ENCODE assay signal across 12 cellular contexts in genomic region chr5:151592855-151593408, GRCh38. TPM values are rescaled to one million over a fixed set of nuclear protein-coding genes. Genes with fewer than 3 reads are reported as not detected.
DNase-seq lines count a peak whose midpoint lies in the region; ATAC-seq, FAIRE-seq and TF ChIP-seq lines count a peak whose summit lies in the region.
"Had no signal": no experiment of that assay in that cellular context is flagged by ENCODE, and none has a peak within 500 bp of the region (broad histone marks: within the 10 kb centered on the region; RNA-seq: fewer than 3 reads in every experiment).

No MANE protein-coding gene starts in this region.

- H3K4me1 Mint-ChIP-seq in activated CD8-positive, alpha-beta T cell treated with anti-CD3 and anti-CD28 coated beads, Interleukin-2, amount 10 ng/mL, durations not matched to agents 7 days and 5 days (ENCODE audit: low read depth), result no peaks in the 10 kb centered on the region

- DNase-seq in DMS53 (lab: John Stamatoyannopoulos, UW) (peak; percentile 82), GM19239 (ENCODE audit: insufficient read length, low spot score) (peak; percentile 41), left lobe of liver (ENCODE audit: low spot score) (no peak), esophagus squamous epithelium (lab: John Stamatoyannopoulos, UW) (no peak), gastrocnemius medialis (no peak), COLO829 (ENCODE audit: low spot score) (no peak)
- DNase-seq in activated CD8-positive, alpha-beta T cell treated with anti-CD3 and anti-CD28 coated beads, Interleukin-2, amount 10 ng/mL, durations not matched to agents 7 days and 5 days, result no peak
- DNase-seq: CD4-positive, alpha-beta T cell; NCI-H510A had no signal

- FAIRE-seq in GM19239 (lab: Jason Lieb, UNC), result peak; percentile 70
- FAIRE-seq: frontal cortex had no signal

- peak; percentile 80 for ATAC-seq in HG03175 (IDR thresholded peaks at IDR 0.05; ENCODE audit: unreplicated experiment)
- ATAC-seq in left lobe of liver, result peak; percentile 48
- ATAC-seq in gastrocnemius medialis, result no peak
- no peak for ATAC-seq in activated CD8-positive, alpha-beta T cell treated with anti-CD3 and anti-CD28 coated beads, Interleukin-2, amount 10 ng/mL, durations not matched to agents 7 days and 5 days

- H3K4me3 ChIP-seq in esophagus squamous epithelium (no peak overlapping the region), gastrocnemius medialis (no peak overlapping the region)

- intact Hi-C loops in esophagus squamous epithelium (cut with DNase I) (no loop called here), gastrocnemius medialis (cut with DNase I; ENCODE audit: low total_unique reads) (no loop called here)

- TF ChIP-seq POLR2A in esophagus squamous epithelium (IDR thresholded peaks at IDR 0.05) (no peak), gastrocnemius medialis (IDR thresholded peaks at IDR 0.05) (no peak)

- CTCF ChIA-PET in activated CD8-positive, alpha-beta T cell treated with anti-CD3 and anti-CD28 coated beads, Interleukin-2, amount 10 ng/mL, durations not matched to agents 7 days and 5 days (lab: Charles Lee), result interaction anchor here (1.2 kb wide), 1 partner anchor 59 kb away, joined by 3 read pairs; no protein-coding TSS in a partner anchor

- no peaks in the 10 kb centered on the region for H3K9me3 Mint-ChIP-seq in activated CD8-positive, alpha-beta T cell treated with anti-CD3 and anti-CD28 coated beads, Interleukin-2, amount 10 ng/mL, durations not matched to agents 7 days and 5 days (ENCODE audit: insufficient read depth)
- H3K9me3 Mint-ChIP-seq: CD4-positive, alpha-beta T cell had no signal

- H3K36me3 ChIP-seq in esophagus squamous epithelium (peaks cover 0 to 5% (median 0%) of the 10 kb centered on the region in 3 donors), gastrocnemius medialis (no peaks in the 10 kb centered on the region)

- WGBS in esophagus squamous epithelium, 2 donors, result 51% methylated on average over 8 of the region's 10 CpGs; no CpG with 5 or more reads in 1 of the 2 donors

- no peak overlapping the region for H3K27ac Mint-ChIP-seq in activated CD8-positive, alpha-beta T cell treated with anti-CD3 and anti-CD28 coated beads, Interleukin-2, amount 10 ng/mL, durations not matched to agents 7 days and 5 days
- H3K27ac Mint-ChIP-seq: CD4-positive, alpha-beta T cell had no signal

- H3K36me3 Mint-ChIP-seq in activated CD8-positive, alpha-beta T cell treated with anti-CD3 and anti-CD28 coated beads, Interleukin-2, amount 10 ng/mL, durations not matched to agents 7 days and 5 days (ENCODE audit: low read depth), result no peaks in the 10 kb centered on the region

- H3K4me3 Mint-ChIP-seq in activated CD8-positive, alpha-beta T cell treated with anti-CD3 and anti-CD28 coated beads, Interleukin-2, amount 10 ng/mL, durations not matched to agents 7 days and 5 days, result no peak overlapping the region
- H3K4me3 Mint-ChIP-seq: CD4-positive, alpha-beta T cell had no signal

- POLR2A ChIA-PET in activated CD8-positive, alpha-beta T cell treated with anti-CD3 and anti-CD28 coated beads, Interleukin-2, amount 10 ng/mL, durations not matched to agents 7 days and 5 days (lab: Charles Lee), result no interaction called here

- H3K27me3 Mint-ChIP-seq in activated CD8-positive, alpha-beta T cell treated with anti-CD3 and anti-CD28 coated beads, Interleukin-2, amount 10 ng/mL, durations not matched to agents 7 days and 5 days (ENCODE audit: low read depth), result no peaks in the 10 kb centered on the region
- H3K27me3 Mint-ChIP-seq: CD4-positive, alpha-beta T cell had no signal

- no peak for TF ChIP-seq CTCF in esophagus squamous epithelium (IDR thresholded peaks at IDR 0.05)
- TF ChIP-seq CTCF in gastrocnemius medialis (IDR thresholded peaks at IDR 0.05 in 4 of 5, conservative IDR thresholded peaks at IDR 0.05 in 1 of 5), result no peak

- no peak overlapping the region for H3K27ac ChIP-seq in esophagus squamous epithelium
- no peak overlapping the region for H3K27ac ChIP-seq in gastrocnemius medialis

- no peaks in the 10 kb centered on the region for H3K9me3 ChIP-seq in esophagus squamous epithelium
- H3K9me3 ChIP-seq in gastrocnemius medialis, result no peaks in the 10 kb centered on the region

- H3K27me3 ChIP-seq in esophagus squamous epithelium (no peaks in the 10 kb centered on the region), gastrocnemius medialis (no peaks in the 10 kb centered on the region)

- H3K4me1 ChIP-seq in esophagus squamous epithelium (peaks cover 9 to 79% (median 13%) of the 10 kb centered on the region in 3 donors), gastrocnemius medialis (no peaks in the 10 kb centered on the region)

- in situ Hi-C loops in gastrocnemius medialis (cut with MboI; ENCODE audit: low sequenced_read_pairs in 4 of 4), result no loop called here

RNA-seq across cellular contexts. Expression of gene FAT2, which starts 1.8 kb away (rescaled TPM):
- total RNA-seq in left lobe of liver (not detected), esophagus squamous epithelium (100 to 1,000 TPM in 1 of 4 donors, 10 to 100 TPM in 3; 86.5 to 117 (median 99.0) TPM), gastrocnemius medialis (not detected)
- total RNA-seq in activated CD8-positive, alpha-beta T cell treated with anti-CD3 and anti-CD28 coated beads, Interleukin-2, amount 10 ng/mL, durations not matched to agents 7 days and 5 days, result not detected
- total RNA-seq: CD4-positive, alpha-beta T cell; mononuclear cell had no signal

Comparison
In these comparisons a context has a peak if more than half of its experiments do, and no peak if none do; other contexts are left out.
1. DNase-seq: peak in DMS53 (single experiment) and GM19239 (single experiment); none in left lobe of liver (single experiment), esophagus squamous epithelium (single experiment), gastrocnemius medialis (0 of 2), activated CD8-positive, alpha-beta T cell treated with anti-CD3 and anti-CD28 coated beads, Interleukin-2, amount 10 ng/mL, durations not matched to agents 7 days and 5 days (single experiment) and COLO829 (single experiment).
2. ATAC-seq: peak in HG03175 (single experiment) and left lobe of liver (single experiment); none in gastrocnemius medialis (0 of 2) and activated CD8-positive, alpha-beta T cell treated with anti-CD3 and anti-CD28 coated beads, Interleukin-2, amount 10 ng/mL, durations not matched to agents 7 days and 5 days (single experiment).
3. RNA of gene FAT2, which starts 1.8 kb away (total RNA-seq): 86.5 to 117 TPM in esophagus squamous epithelium; not detected in left lobe of liver (single experiment), not detected in gastrocnemius medialis and not detected in activated CD8-positive, alpha-beta T cell treated with anti-CD3 and anti-CD28 coated beads, Interleukin-2, amount 10 ng/mL, durations not matched to agents 7 days and 5 days; every median in the first group is over 10 times any median in the second.